In the genomic region with DNA sequence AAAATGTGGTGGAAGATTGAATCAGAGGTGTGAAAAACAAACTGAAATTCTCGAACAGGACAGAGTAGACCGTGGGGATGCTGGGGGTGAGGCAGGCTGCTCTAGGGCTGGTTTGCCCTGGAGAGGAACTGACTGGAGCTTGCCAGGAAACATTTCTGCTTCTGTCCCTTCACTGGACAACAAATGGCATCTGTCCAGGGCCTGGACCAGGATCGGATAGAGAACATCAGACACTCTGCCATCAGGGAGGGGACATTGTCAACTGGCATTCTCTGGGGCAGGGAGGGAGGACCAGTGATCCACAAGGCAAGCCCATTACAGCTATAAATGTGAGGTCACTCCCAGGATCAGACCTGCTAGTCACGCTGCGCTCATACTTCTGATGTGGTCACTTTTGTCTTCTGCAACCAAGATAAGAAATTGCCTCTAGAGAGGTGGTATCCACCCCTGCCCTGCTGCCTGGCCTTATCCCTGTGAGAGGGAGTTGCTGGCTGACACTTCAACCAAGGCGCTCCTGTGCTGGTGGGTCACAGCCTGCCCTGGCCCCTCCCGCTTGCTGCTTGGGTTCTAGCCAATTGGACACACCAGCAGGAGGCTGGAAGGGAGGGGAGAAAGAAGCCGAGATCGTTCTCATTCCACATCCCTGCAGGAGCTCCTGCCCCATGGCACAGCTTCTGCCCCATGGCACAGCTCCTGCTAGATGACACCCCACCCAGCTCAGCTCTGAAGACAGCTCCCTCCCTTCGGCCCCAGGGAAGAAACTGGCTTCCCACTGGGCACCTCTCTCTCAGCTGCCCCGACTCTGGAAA, we compare ENCODE assay signal across 1 cellular context.
TF ChIP-seq lines count a peak whose summit lies in the region.

No MANE protein-coding gene starts in this region.

TF ChIP-seq in HepG2, 621 proteins besides CTCF, POLR2A, EP300 and RAD21 (continued from another document):
- TF ChIP-seq, protein P1, sequence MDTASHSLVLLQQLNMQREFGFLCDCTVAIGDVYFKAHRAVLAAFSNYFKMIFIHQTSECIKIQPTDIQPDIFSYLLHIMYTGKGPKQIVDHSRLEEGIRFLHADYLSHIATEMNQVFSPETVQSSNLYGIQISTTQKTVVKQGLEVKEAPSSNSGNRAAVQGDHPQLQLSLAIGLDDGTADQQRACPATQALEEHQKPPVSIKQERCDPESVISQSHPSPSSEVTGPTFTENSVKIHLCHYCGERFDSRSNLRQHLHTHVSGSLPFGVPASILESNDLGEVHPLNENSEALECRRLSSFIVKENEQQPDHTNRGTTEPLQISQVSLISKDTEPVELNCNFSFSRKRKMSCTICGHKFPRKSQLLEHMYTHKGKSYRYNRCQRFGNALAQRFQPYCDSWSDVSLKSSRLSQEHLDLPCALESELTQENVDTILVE (CRISPR knock-in tag; IDR thresholded peaks at IDR 0.05): no peak
- TF ChIP-seq, protein P2, sequence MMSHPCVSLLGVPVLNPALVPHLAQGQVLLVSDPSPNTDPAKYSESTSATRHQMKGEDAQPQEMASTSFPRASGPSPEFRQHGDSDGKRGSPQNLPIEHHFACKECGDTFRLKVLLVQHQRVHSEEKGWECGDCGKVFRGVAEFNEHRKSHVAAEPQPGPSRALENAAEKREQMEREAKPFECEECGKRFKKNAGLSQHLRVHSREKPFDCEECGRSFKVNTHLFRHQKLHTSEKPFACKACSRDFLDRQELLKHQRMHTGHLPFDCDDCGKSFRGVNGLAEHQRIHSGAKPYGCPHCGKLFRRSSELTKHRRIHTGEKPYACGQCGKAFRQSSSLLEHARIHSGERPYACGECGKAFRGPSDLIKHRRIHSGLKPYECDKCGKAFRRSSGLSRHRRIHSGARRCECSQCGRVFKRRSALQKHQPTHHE (CRISPR knock-in tag; IDR thresholded peaks at IDR 0.05; ENCODE audit: borderline replicate concordance): no peak
